In genomic region chr21:33201945-33202344, GRCh38 we compare ENCODE assay signal across 1 cellular context.
TF ChIP-seq lines count a peak whose summit lies in the region.

No MANE protein-coding gene starts in this region.

TF ChIP-seq in HEK293, 187 proteins besides CTCF, POLR2A, EP300 and RAD21 (continued from another document):
- TF ChIP-seq ZBTB49 (tag by site-specific recombination; IDR thresholded peaks at IDR 0.05; ENCODE audit: low read depth) (no peak), GFI1B (tag by site-specific recombination; IDR thresholded peaks at IDR 0.05) (no peak), ZNF488 (tag by site-specific recombination; IDR thresholded peaks at IDR 0.05) (no peak), ZNF24 (tag by site-specific recombination; IDR thresholded peaks at IDR 0.05) (no peak), KLF1 (tag by site-specific recombination; IDR thresholded peaks at IDR 0.05) (peak; percentile 47; the same call in 1 of the 2 replicates), ZSCAN4 (tag by site-specific recombination; IDR thresholded peaks at IDR 0.05) (no peak), ZNF202 (tag by site-specific recombination; IDR thresholded peaks at IDR 0.05; ENCODE audit: borderline replicate concordance) (no peak), ZNF112 (tag by site-specific recombination; IDR thresholded peaks at IDR 0.05) (no peak), ZNF677 (tag by site-specific recombination; IDR thresholded peaks at IDR 0.05) (no peak), ZNF302 (tag by site-specific recombination; IDR thresholded peaks at IDR 0.05; ENCODE audit: low read depth) (no peak), ZNF629 (tag by site-specific recombination; IDR thresholded peaks at IDR 0.05) (0 out of 2 replicates have a peak, but pooled peaks have one; percentile 5), BCL11B (tag by site-specific recombination; IDR thresholded peaks at IDR 0.05; ENCODE audit: low read depth) (no peak)
